In the genomic region with DNA sequence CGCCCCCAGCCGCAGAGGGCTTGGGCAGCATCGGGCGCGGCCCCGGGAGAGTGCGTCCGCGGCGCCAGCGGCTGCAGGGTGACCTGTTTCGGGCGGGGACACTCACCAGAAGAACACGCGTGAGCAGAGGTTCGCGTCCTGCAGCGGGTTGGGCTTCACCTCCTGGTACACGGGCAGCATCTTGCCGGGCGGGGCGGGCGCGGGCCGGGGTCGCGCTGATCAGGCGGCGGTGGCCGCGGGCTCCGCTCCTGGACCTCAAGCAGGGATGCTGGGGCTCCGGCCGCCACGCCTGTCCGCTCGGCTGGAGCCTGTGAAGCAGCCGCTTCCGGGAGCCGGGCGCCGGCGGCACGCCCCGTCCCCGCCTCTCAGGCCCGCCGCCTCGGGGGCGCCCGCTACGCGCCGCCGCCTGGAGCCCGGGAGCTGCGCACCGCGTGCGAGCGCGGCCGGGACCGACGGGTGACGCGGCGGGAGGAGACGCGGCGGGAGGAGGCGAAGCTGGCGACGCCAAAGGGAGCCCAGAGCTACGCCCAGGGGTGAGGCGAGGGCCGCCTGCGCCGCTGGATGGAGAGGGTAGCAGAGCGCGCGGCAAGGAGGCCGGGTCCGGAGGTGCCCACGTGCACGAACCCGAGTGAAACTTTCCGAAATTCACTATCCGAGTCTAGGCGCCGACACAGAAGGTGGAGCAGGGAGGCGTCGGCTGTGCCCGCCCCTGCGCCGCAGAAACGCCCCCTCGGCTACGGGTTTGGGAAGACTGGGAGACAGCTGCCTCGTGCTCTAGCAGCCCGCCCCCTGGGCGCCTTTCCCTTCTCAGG, we compare ENCODE assay signal across 1 cellular context.
TF ChIP-seq lines count a peak whose summit lies in the region.

A gene with protein sequence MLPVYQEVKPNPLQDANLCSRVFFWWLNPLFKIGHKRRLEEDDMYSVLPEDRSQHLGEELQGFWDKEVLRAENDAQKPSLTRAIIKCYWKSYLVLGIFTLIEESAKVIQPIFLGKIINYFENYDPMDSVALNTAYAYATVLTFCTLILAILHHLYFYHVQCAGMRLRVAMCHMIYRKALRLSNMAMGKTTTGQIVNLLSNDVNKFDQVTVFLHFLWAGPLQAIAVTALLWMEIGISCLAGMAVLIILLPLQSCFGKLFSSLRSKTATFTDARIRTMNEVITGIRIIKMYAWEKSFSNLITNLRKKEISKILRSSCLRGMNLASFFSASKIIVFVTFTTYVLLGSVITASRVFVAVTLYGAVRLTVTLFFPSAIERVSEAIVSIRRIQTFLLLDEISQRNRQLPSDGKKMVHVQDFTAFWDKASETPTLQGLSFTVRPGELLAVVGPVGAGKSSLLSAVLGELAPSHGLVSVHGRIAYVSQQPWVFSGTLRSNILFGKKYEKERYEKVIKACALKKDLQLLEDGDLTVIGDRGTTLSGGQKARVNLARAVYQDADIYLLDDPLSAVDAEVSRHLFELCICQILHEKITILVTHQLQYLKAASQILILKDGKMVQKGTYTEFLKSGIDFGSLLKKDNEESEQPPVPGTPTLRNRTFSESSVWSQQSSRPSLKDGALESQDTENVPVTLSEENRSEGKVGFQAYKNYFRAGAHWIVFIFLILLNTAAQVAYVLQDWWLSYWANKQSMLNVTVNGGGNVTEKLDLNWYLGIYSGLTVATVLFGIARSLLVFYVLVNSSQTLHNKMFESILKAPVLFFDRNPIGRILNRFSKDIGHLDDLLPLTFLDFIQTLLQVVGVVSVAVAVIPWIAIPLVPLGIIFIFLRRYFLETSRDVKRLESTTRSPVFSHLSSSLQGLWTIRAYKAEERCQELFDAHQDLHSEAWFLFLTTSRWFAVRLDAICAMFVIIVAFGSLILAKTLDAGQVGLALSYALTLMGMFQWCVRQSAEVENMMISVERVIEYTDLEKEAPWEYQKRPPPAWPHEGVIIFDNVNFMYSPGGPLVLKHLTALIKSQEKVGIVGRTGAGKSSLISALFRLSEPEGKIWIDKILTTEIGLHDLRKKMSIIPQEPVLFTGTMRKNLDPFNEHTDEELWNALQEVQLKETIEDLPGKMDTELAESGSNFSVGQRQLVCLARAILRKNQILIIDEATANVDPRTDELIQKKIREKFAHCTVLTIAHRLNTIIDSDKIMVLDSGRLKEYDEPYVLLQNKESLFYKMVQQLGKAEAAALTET (N-terminal part only) (minus strand): TSS at position 317 of the 812 bp plus-strand sequence. CDS start 137 bp downstream, at position 180.

TF ChIP-seq in HEK293, 187 proteins besides CTCF, POLR2A, EP300 and RAD21 (continued from another document and continues in another):
- TF ChIP-seq, protein P1, sequence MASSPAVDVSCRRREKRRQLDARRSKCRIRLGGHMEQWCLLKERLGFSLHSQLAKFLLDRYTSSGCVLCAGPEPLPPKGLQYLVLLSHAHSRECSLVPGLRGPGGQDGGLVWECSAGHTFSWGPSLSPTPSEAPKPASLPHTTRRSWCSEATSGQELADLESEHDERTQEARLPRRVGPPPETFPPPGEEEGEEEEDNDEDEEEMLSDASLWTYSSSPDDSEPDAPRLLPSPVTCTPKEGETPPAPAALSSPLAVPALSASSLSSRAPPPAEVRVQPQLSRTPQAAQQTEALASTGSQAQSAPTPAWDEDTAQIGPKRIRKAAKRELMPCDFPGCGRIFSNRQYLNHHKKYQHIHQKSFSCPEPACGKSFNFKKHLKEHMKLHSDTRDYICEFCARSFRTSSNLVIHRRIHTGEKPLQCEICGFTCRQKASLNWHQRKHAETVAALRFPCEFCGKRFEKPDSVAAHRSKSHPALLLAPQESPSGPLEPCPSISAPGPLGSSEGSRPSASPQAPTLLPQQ (tag by site-specific recombination; IDR thresholded peaks at IDR 0.05): peak; percentile 19; the same call in 1 of the 2 replicates
- TF ChIP-seq YY2 (tag by site-specific recombination; IDR thresholded peaks at IDR 0.05) (no peak), ZNF624 (tag by site-specific recombination; IDR thresholded peaks at IDR 0.05) (no peak), ZEB2 (tag by site-specific recombination; IDR thresholded peaks at IDR 0.05) (peak; percentile 75), KLF10 (tag by site-specific recombination; IDR thresholded peaks at IDR 0.05) (peak; percentile 78), ZNF701 (tag by site-specific recombination; IDR thresholded peaks at IDR 0.05) (no peak), ZNF248 (tag by site-specific recombination; IDR thresholded peaks at IDR 0.05) (no peak), ZNF658 (tag by site-specific recombination; IDR thresholded peaks at IDR 0.05) (no peak), YY1 (tag by site-specific recombination; IDR thresholded peaks at IDR 0.05) (no peak), SP3 (tag by site-specific recombination; IDR thresholded peaks at IDR 0.05) (peak; percentile 78), ZNF596 (tag by site-specific recombination; IDR thresholded peaks at IDR 0.05) (no peak), ZBTB8A (tag by site-specific recombination; IDR thresholded peaks at IDR 0.05) (peak; percentile 95), ZNF473 (tag by site-specific recombination; IDR thresholded peaks at IDR 0.05) (no peak), ZFP41 (tag by site-specific recombination; IDR thresholded peaks at IDR 0.05; ENCODE audit: borderline replicate concordance) (no peak), ZNF23 (tag by site-specific recombination; IDR thresholded peaks at IDR 0.05; ENCODE audit: borderline replicate concordance) (no peak), ZBTB21 (tag by site-specific recombination; IDR thresholded peaks at IDR 0.05) (no peak), ZNF621 (tag by site-specific recombination; IDR thresholded peaks at IDR 0.05) (no peak), ZNF660 (tag by site-specific recombination; IDR thresholded peaks at IDR 0.05) (peak; percentile 47), EGR2 (tag by site-specific recombination; IDR thresholded peaks at IDR 0.05; ENCODE audit: low read depth) (peak; percentile 46; the same call in 1 of the 2 replicates), KLF9 (tag by site-specific recombination; IDR thresholded peaks at IDR 0.05; ENCODE audit: low read depth) (peak; percentile 92), ZNF24 (tag by site-specific recombination; IDR thresholded peaks at IDR 0.05) (peak; percentile 55; the same call in 1 of the 2 replicates), ZNF791 (tag by site-specific recombination; IDR thresholded peaks at IDR 0.05) (no peak), ZNF560 (tag by site-specific recombination; IDR thresholded peaks at IDR 0.05; ENCODE audit: borderline replicate concordance) (no peak), ZIC2 (tag by site-specific recombination; IDR thresholded peaks at IDR 0.05) (peak; percentile 56; the same call in 1 of the 2 replicates), ZFP69B (tag by site-specific recombination; IDR thresholded peaks at IDR 0.05) (0 out of 2 replicates have a peak, but pooled peaks have one; percentile 21), ZNF677 (tag by site-specific recombination; IDR thresholded peaks at IDR 0.05) (no peak), ZNF121 (tag by site-specific recombination; IDR thresholded peaks at IDR 0.05) (no peak), ZNF707 (tag by site-specific recombination; IDR thresholded peaks at IDR 0.05) (no peak), BCL11A (tag by site-specific recombination; IDR thresholded peaks at IDR 0.05; ENCODE audit: low read depth) (no peak), KLF8 (tag by site-specific recombination; IDR thresholded peaks at IDR 0.05) (peak; percentile 81)
- TF ChIP-seq, protein P2, sequence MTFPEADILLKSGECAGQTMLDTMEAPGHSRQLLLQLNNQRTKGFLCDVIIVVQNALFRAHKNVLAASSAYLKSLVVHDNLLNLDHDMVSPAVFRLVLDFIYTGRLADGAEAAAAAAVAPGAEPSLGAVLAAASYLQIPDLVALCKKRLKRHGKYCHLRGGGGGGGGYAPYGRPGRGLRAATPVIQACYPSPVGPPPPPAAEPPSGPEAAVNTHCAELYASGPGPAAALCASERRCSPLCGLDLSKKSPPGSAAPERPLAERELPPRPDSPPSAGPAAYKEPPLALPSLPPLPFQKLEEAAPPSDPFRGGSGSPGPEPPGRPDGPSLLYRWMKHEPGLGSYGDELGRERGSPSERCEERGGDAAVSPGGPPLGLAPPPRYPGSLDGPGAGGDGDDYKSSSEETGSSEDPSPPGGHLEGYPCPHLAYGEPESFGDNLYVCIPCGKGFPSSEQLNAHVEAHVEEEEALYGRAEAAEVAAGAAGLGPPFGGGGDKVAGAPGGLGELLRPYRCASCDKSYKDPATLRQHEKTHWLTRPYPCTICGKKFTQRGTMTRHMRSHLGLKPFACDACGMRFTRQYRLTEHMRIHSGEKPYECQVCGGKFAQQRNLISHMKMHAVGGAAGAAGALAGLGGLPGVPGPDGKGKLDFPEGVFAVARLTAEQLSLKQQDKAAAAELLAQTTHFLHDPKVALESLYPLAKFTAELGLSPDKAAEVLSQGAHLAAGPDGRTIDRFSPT (tag by site-specific recombination; IDR thresholded peaks at IDR 0.05): peak; percentile 68
- TF ChIP-seq, protein P3, sequence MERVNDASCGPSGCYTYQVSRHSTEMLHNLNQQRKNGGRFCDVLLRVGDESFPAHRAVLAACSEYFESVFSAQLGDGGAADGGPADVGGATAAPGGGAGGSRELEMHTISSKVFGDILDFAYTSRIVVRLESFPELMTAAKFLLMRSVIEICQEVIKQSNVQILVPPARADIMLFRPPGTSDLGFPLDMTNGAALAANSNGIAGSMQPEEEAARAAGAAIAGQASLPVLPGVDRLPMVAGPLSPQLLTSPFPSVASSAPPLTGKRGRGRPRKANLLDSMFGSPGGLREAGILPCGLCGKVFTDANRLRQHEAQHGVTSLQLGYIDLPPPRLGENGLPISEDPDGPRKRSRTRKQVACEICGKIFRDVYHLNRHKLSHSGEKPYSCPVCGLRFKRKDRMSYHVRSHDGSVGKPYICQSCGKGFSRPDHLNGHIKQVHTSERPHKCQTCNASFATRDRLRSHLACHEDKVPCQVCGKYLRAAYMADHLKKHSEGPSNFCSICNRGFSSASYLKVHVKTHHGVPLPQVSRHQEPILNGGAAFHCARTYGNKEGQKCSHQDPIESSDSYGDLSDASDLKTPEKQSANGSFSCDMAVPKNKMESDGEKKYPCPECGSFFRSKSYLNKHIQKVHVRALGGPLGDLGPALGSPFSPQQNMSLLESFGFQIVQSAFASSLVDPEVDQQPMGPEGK (tag by site-specific recombination; IDR thresholded peaks at IDR 0.05): peak; percentile 58
- TF ChIP-seq, protein P4, sequence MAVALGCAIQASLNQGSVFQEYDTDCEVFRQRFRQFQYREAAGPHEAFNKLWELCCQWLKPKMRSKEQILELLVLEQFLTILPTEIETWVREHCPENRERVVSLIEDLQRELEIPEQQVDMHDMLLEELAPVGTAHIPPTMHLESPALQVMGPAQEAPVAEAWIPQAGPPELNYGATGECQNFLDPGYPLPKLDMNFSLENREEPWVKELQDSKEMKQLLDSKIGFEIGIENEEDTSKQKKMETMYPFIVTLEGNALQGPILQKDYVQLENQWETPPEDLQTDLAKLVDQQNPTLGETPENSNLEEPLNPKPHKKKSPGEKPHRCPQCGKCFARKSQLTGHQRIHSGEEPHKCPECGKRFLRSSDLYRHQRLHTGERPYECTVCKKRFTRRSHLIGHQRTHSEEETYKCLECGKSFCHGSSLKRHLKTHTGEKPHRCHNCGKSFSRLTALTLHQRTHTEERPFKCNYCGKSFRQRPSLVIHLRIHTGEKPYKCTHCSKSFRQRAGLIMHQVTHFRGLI (tag by site-specific recombination; IDR thresholded peaks at IDR 0.05): peak; percentile 77; the same call in 1 of the 2 replicates
- TF ChIP-seq, protein P5, sequence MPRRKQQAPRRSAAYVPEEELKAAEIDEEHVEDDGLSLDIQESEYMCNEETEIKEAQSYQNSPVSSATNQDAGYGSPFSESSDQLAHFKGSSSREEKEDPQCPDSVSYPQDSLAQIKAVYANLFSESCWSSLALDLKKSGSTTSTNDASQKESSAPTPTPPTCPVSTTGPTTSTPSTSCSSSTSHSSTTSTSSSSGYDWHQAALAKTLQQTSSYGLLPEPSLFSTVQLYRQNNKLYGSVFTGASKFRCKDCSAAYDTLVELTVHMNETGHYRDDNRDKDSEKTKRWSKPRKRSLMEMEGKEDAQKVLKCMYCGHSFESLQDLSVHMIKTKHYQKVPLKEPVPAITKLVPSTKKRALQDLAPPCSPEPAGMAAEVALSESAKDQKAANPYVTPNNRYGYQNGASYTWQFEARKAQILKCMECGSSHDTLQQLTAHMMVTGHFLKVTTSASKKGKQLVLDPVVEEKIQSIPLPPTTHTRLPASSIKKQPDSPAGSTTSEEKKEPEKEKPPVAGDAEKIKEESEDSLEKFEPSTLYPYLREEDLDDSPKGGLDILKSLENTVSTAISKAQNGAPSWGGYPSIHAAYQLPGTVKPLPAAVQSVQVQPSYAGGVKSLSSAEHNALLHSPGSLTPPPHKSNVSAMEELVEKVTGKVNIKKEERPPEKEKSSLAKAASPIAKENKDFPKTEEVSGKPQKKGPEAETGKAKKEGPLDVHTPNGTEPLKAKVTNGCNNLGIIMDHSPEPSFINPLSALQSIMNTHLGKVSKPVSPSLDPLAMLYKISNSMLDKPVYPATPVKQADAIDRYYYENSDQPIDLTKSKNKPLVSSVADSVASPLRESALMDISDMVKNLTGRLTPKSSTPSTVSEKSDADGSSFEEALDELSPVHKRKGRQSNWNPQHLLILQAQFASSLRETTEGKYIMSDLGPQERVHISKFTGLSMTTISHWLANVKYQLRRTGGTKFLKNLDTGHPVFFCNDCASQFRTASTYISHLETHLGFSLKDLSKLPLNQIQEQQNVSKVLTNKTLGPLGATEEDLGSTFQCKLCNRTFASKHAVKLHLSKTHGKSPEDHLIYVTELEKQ (tag by site-specific recombination; IDR thresholded peaks at IDR 0.05; ENCODE audit: borderline replicate concordance): 0 out of 2 replicates have a peak, but pooled peaks have one; percentile 24
- TF ChIP-seq, protein P6, sequence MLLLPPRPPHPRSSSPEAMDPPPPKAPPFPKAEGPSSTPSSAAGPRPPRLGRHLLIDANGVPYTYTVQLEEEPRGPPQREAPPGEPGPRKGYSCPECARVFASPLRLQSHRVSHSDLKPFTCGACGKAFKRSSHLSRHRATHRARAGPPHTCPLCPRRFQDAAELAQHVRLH (tag by site-specific recombination; IDR thresholded peaks at IDR 0.05): 0 out of 2 replicates have a peak, but pooled peaks have one; percentile 15
- TF ChIP-seq, protein P7, sequence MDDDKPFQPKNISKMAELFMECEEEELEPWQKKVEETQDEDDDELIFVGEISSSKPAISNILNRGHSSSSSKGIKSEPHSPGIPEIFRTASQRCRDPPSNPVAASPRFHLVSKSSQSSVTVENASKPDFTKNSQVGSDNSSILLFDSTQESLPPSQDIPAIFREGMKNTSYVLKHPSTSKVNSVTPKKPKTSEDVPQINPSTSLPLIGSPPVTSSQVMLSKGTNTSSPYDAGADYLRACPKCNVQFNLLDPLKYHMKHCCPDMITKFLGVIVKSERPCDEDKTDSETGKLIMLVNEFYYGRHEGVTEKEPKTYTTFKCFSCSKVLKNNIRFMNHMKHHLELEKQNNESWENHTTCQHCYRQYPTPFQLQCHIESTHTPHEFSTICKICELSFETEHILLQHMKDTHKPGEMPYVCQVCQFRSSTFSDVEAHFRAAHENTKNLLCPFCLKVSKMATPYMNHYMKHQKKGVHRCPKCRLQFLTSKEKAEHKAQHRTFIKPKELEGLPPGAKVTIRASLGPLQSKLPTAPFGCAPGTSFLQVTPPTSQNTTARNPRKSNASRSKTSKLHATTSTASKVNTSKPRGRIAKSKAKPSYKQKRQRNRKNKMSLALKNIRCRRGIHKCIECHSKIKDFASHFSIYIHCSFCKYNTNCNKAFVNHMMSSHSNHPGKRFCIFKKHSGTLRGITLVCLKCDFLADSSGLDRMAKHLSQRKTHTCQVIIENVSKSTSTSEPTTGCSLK (tag by site-specific recombination; IDR thresholded peaks at IDR 0.05): no peak
